In genomic region chr3:108552267-108553159, GRCh38 we compare ENCODE assay signal across 8 cellular contexts. TPM values are rescaled to one million over a fixed set of nuclear protein-coding genes. Genes with fewer than 3 reads are reported as not detected.
DNase-seq lines count a peak whose midpoint lies in the region; ATAC-seq and TF ChIP-seq lines count a peak whose summit lies in the region.

No MANE protein-coding gene starts in this region.

- CTCF ChIA-PET in CD8-positive, alpha-beta memory T cell (lab: Charles Lee), result interaction anchor here (0.7 to 2.9 kb wide), 12 partner anchors 9 to 586 kb away, joined by 3 to 28 read pairs (median 3); partner anchors contain the start of genes CIP2A and DZIP3

- H3K9me3 Mint-ChIP-seq in CD8-positive, alpha-beta memory T cell, result no peaks in the 10 kb centered on the region
- no peaks in the 10 kb centered on the region for H3K9me3 Mint-ChIP-seq in T-helper 2 cell treated with Interferon-gamma antibody and Interleukin-4, amounts not matched to agents 5 μg/mL and 100 μg/mL, for 36 hours

- POLR2A ChIA-PET in CD8-positive, alpha-beta memory T cell (lab: Charles Lee), result interaction anchor here (0.7 kb wide), 1 partner anchor 14 kb away, joined by 3 read pairs; no protein-coding TSS in a partner anchor

- no peak overlapping the region for H3K4me3 ChIP-seq in CD8-positive, alpha-beta memory T cell (ENCODE audit: low read length)
- no peak overlapping the region for H3K4me3 ChIP-seq in MG63

- H3K4me1 ChIP-seq in CD8-positive, alpha-beta memory T cell (ENCODE audit: insufficient read depth, low read length), result no peaks in the 10 kb centered on the region
- no peaks in the 10 kb centered on the region for H3K4me1 ChIP-seq in foreskin keratinocyte

- peaks cover 9 to 22% (median 13%) of the 10 kb centered on the region in 3 donors for H3K4me1 Mint-ChIP-seq in CD8-positive, alpha-beta memory T cell
- H3K4me1 Mint-ChIP-seq in T-helper 2 cell treated with Interferon-gamma antibody and Interleukin-4, amounts not matched to agents 5 μg/mL and 100 μg/mL, for 36 hours (ENCODE audit: low read depth), result peaks cover 15% of the 10 kb centered on the region

- TF ChIP-seq CTCF in GM20000 (IDR thresholded peaks at IDR 0.05; ENCODE audit: extremely low read depth, missing control alignments), result no peak
- TF ChIP-seq CTCF in foreskin keratinocyte (conservative IDR thresholded peaks at IDR 0.05), result peak; percentile 67

- ATAC-seq in foreskin keratinocyte, result peak; percentile 46

- peak in 2 of 5 donors; percentile 20 to 26 for DNase-seq in CD8-positive, alpha-beta memory T cell
- peak; percentile 5 for DNase-seq in GM20000 (ENCODE audit: low spot score)
- DNase-seq in NCI-H1105 (lab: John Stamatoyannopoulos, UW), result peak; percentile 20
- no peak for DNase-seq in T-helper 2 cell treated with Interferon-gamma antibody and Interleukin-4, amounts not matched to agents 5 μg/mL and 100 μg/mL, for 36 hours (ENCODE audit: low spot score)
- DNase-seq in foreskin keratinocyte, result peak; percentile 7 to 39
- peak; percentile 10 for DNase-seq in pulmonary artery endothelial cell (ENCODE audit: low read depth, low spot score)
- DNase-seq in MG63, result no peak
- DNase-seq in stimulated activated CD4-positive, alpha-beta T cell treated with anti-CD3 and anti-CD28 coated beads, Interleukin-1b, Interleukin-23, amount 100 ng/mL, for 48 hours, result no peak

- H3K27me3 Mint-ChIP-seq in CD8-positive, alpha-beta memory T cell, result no peaks in the 10 kb centered on the region
- H3K27me3 Mint-ChIP-seq in T-helper 2 cell treated with Interferon-gamma antibody and Interleukin-4, amounts not matched to agents 5 μg/mL and 100 μg/mL, for 36 hours (ENCODE audit: low read depth), result no peaks in the 10 kb centered on the region

- no peak overlapping the region for H3K27ac ChIP-seq in CD8-positive, alpha-beta memory T cell (ENCODE audit: low read depth, low read length)
- no peak overlapping the region for H3K27ac ChIP-seq in foreskin keratinocyte

- peak overlapping the region in 1 of 7 donors; percentile 6 for H3K4me3 Mint-ChIP-seq in CD8-positive, alpha-beta memory T cell
- no peak overlapping the region for H3K4me3 Mint-ChIP-seq in T-helper 2 cell treated with Interferon-gamma antibody and Interleukin-4, amounts not matched to agents 5 μg/mL and 100 μg/mL, for 36 hours

- no peaks in the 10 kb centered on the region for H3K27me3 ChIP-seq in CD8-positive, alpha-beta memory T cell (ENCODE audit: insufficient read depth, low read length, poor library complexity, severe bottlenecking)
- H3K27me3 ChIP-seq in foreskin keratinocyte (no peaks in the 10 kb centered on the region), MG63 (no peaks in the 10 kb centered on the region)

- peaks cover 0 to 1% (median 0%) of the 10 kb centered on the region in 3 donors for H3K36me3 Mint-ChIP-seq in CD8-positive, alpha-beta memory T cell
- peaks cover 45% of the 10 kb centered on the region for H3K36me3 Mint-ChIP-seq in T-helper 2 cell treated with Interferon-gamma antibody and Interleukin-4, amounts not matched to agents 5 μg/mL and 100 μg/mL, for 36 hours (ENCODE audit: low read depth)

- no peaks in the 10 kb centered on the region for H3K36me3 ChIP-seq in CD8-positive, alpha-beta memory T cell (ENCODE audit: insufficient read depth, low read length)
- H3K36me3 ChIP-seq in MG63, result peaks cover 67% of the 10 kb centered on the region

- H3K27ac Mint-ChIP-seq in CD8-positive, alpha-beta memory T cell, result peak overlapping the region in 5 of 8 donors; percentile 6 to 36 (median 29)
- H3K27ac Mint-ChIP-seq in T-helper 2 cell treated with Interferon-gamma antibody and Interleukin-4, amounts not matched to agents 5 μg/mL and 100 μg/mL, for 36 hours, result peak overlapping the region; percentile 4

- H3K9me3 ChIP-seq in CD8-positive, alpha-beta memory T cell (ENCODE audit: low read length), result no peaks in the 10 kb centered on the region
- H3K9me3 ChIP-seq in MG63, result no peaks in the 10 kb centered on the region

RNA-seq across cellular contexts. Expression of gene CIP2A, which starts 36.7 kb away (rescaled TPM):
- 10 to 100 TPM; 41.7 to 42.6 TPM for total RNA-seq in CD8-positive, alpha-beta memory T cell
- polyA plus RNA-seq in CD8-positive, alpha-beta memory T cell, result 3.5 TPM
- total RNA-seq in foreskin keratinocyte (24.5 and 31.9 TPM in 2 replicates), pulmonary artery endothelial cell (26.0 and 73.2 TPM in 2 replicates)
- 5.6 and 10.0 TPM in 2 replicates for polyA plus RNA-seq in foreskin keratinocyte
- 34.0 and 50.2 TPM in 2 replicates for total RNA-seq in MG63 (2014; rRNA removed; shearing (Covaris generic); ENCODE audit: low replicate concordance)

RNA-seq across cellular contexts. Expression of gene DZIP3, which starts 37.0 kb away (rescaled TPM):
- 10 to 100 TPM in 1 of 2 experiments, 1 to 10 TPM in 1; 8.6 to 10.5 TPM for total RNA-seq in CD8-positive, alpha-beta memory T cell
- polyA plus RNA-seq in CD8-positive, alpha-beta memory T cell, result 14.3 TPM
- 4.1 and 4.8 TPM in 2 replicates for total RNA-seq in foreskin keratinocyte
- 0.96 and 1.3 TPM in 2 replicates for polyA plus RNA-seq in foreskin keratinocyte
- total RNA-seq in pulmonary artery endothelial cell, result 4.6 and 4.7 TPM in 2 replicates
- 4.4 and 5.4 TPM in 2 replicates for total RNA-seq in MG63 (2014; rRNA removed; shearing (Covaris generic); ENCODE audit: low replicate concordance)

RNA-seq across cellular contexts. Expression of gene MYH15, which starts 42.1 kb away (rescaled TPM):
- total RNA-seq in CD8-positive, alpha-beta memory T cell, result under 1 TPM; 0.11 to 0.18 TPM
- polyA plus RNA-seq in CD8-positive, alpha-beta memory T cell, result not detected
- total RNA-seq in foreskin keratinocyte, result 5.0 and 6.3 TPM in 2 replicates
- polyA plus RNA-seq in foreskin keratinocyte, result 1.3 and 1.5 TPM in 2 replicates
- 0.21 and 0.26 TPM in 2 replicates for total RNA-seq in pulmonary artery endothelial cell
- total RNA-seq in MG63 (2014; rRNA removed; shearing (Covaris generic); ENCODE audit: low replicate concordance), result not detected in 2 replicates

Comparison
In these comparisons a context has a peak if more than half of its experiments do, and no peak if none do; other contexts are left out.
1. DNase-seq: peak in GM20000 (single experiment), NCI-H1105 (single experiment), foreskin keratinocyte (2 of 2) and pulmonary artery endothelial cell (single experiment); none in T-helper 2 cell treated with Interferon-gamma antibody and Interleukin-4, amounts not matched to agents 5 μg/mL and 100 μg/mL, for 36 hours (single experiment), MG63 (single experiment) and stimulated activated CD4-positive, alpha-beta T cell treated with anti-CD3 and anti-CD28 coated beads, Interleukin-1b, Interleukin-23, amount 100 ng/mL, for 48 hours (single experiment).